In genomic region chr7:130668258-130669050, GRCh38 we compare ENCODE assay signal across 8 cellular contexts. TPM values are rescaled to one million over a fixed set of nuclear protein-coding genes. Genes with fewer than 3 reads are reported as not detected.
DNase-seq lines count a peak whose midpoint lies in the region; ATAC-seq and TF ChIP-seq lines count a peak whose summit lies in the region.

Gene COPG2 (minus strand): TSS chr7:130668748. CDS start chr7:130668668, 80 bp downstream.

- no peaks in the 10 kb centered on the region for H3K27me3 ChIP-seq in BLaER1

- H4K20me1 ChIP-seq in BLaER1 = no peaks in the 10 kb centered on the region

- peak within 1 kb of the TSS; percentile 84 for H3K4me3 ChIP-seq in BLaER1
- H3K4me3 ChIP-seq in coronary artery = peak within 1 kb of the TSS; percentile 73

- peaks cover 3% of the 10 kb centered on the region for H3K9me3 Mint-ChIP-seq in activated CD4-positive, alpha-beta T cell treated with anti-CD3 and anti-CD28 coated beads, Interleukin-2, amount 10 ng/mL, durations not matched to agents 24 days and 14 days

- peak within 1 kb of the TSS; percentile 85 for H3K4me3 Mint-ChIP-seq in activated CD4-positive, alpha-beta T cell treated with anti-CD3 and anti-CD28 coated beads, Interleukin-2, amount 10 ng/mL, durations not matched to agents 24 days and 14 days

- peak; percentile 59 for TF ChIP-seq POLR2A in GM19193 (IDR thresholded peaks at IDR 0.05; ENCODE audit: extremely low read depth, insufficient read depth, insufficient read length)

- H3K9ac ChIP-seq in BLaER1 = peak within 1 kb of the TSS; percentile 83

- DNase-seq in NCI-H460 (ENCODE audit: extremely low read depth, low read depth) = peak; percentile 80
- DNase-seq in activated CD4-positive, alpha-beta T cell treated with anti-CD3 and anti-CD28 coated beads, Interleukin-2, amount 10 ng/mL, durations not matched to agents 24 days and 14 days = peak; percentile 95
- DNase-seq in coronary artery (ENCODE audit: low spot score) = peak; percentile 85
- DNase-seq in left kidney (ENCODE audit: low read depth, low spot score) = peak; percentile 97
- DNase-seq in stimulated activated CD4-positive, alpha-beta T cell treated with anti-CD3 and anti-CD28 coated beads, Interleukin-1b, Interleukin-23, amount 100 ng/mL, for 48 hours = peak; percentile 71

- H3K36me3 Mint-ChIP-seq in activated CD4-positive, alpha-beta T cell treated with anti-CD3 and anti-CD28 coated beads, Interleukin-2, amount 10 ng/mL, durations not matched to agents 24 days and 14 days (ENCODE audit: low read depth) = peaks cover 3% of the 10 kb centered on the region

- peak within 1 kb of the TSS; percentile 84 for H3K27ac Mint-ChIP-seq in activated CD4-positive, alpha-beta T cell treated with anti-CD3 and anti-CD28 coated beads, Interleukin-2, amount 10 ng/mL, durations not matched to agents 24 days and 14 days

- intact Hi-C loops in activated CD4-positive, alpha-beta T cell treated with anti-CD3 and anti-CD28 coated beads, Interleukin-2, amount 10 ng/mL, durations not matched to agents 24 days and 14 days (cut with micrococcal nuclease) = loop anchor here (1.0 to 5.0 kb wide), 4 partner anchors 19 to 463 kb away; partner anchors contain the start of genes CEP41 and TMEM209

- no peaks in the 10 kb centered on the region for H3K9me3 ChIP-seq in BLaER1

- TF ChIP-seq CTCF in coronary artery (IDR thresholded peaks at IDR 0.05) = no peak

- H3K4me2 ChIP-seq in BLaER1 = peak within 1 kb of the TSS; percentile 95

- H3K36me3 ChIP-seq in BLaER1 = no peaks in the 10 kb centered on the region; the same call in 1 of the 2 replicates

- H3K27ac ChIP-seq in BLaER1 = peak within 1 kb of the TSS; percentile 83
- peak within 1 kb of the TSS; percentile 67 to 77 for H3K27ac ChIP-seq in coronary artery

- H3K27me3 Mint-ChIP-seq in activated CD4-positive, alpha-beta T cell treated with anti-CD3 and anti-CD28 coated beads, Interleukin-2, amount 10 ng/mL, durations not matched to agents 24 days and 14 days = peaks cover 12% of the 10 kb centered on the region

- peaks cover 19% of the 10 kb centered on the region for H3K4me1 Mint-ChIP-seq in activated CD4-positive, alpha-beta T cell treated with anti-CD3 and anti-CD28 coated beads, Interleukin-2, amount 10 ng/mL, durations not matched to agents 24 days and 14 days

- peaks cover 20% of the 10 kb centered on the region for H3K4me1 ChIP-seq in BLaER1

- ATAC-seq in HG03378 (IDR thresholded peaks at IDR 0.05; ENCODE audit: unreplicated experiment) = peak; percentile 86

RNA-seq across cellular contexts. Expression of gene COPG2, which starts in this region (rescaled TPM):
- 26.7 and 31.9 TPM in 2 replicates for total RNA-seq in NCI-H460 (2014; rRNA removed; shearing (Covaris generic))
- polyA plus RNA-seq in NCI-H460 (2014; cell fraction: nucleus; rRNA removed) = 20.5 and 28.9 TPM in 2 replicates
- 21.4 and 22.5 TPM in 2 replicates for total RNA-seq in activated CD4-positive, alpha-beta T cell treated with anti-CD3 and anti-CD28 coated beads, Interleukin-2, amount 10 ng/mL, durations not matched to agents 24 days and 14 days

Comparison
In these comparisons a context has a peak if more than half of its experiments do, and no peak if none do; other contexts are left out.
1. Peak in every context shown above with its lines: DNase-seq, ATAC-seq, H3K4me3 ChIP-seq and H3K27ac ChIP-seq.